Comparison of ENCODE assay signal across 1 cellular context in the genomic region with DNA sequence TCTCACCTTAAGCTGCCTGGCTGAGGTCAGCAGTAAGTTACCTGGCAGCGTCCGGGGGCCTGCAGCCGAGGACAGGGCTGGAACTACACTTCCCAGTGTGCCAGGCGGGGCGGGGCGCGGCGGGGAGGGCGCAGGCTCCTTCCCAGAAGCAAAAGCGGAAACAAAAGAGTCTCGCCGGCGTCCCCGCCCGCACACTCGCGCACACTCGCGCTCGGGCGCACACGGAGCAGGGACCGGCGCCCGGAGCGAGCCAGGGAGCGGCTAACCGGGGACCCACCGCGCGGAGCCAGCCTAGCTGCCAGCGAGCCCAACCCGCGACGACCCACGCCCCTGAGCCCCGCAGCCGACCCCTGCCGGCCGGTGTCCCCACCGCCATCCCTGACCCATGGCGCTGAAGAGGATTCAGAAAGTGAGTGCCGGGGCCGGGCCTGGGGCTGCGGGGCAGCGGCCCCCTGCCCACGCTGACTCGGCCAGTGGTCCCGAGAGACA.
TF ChIP-seq lines count a peak whose summit lies in the region.

A gene (plus strand): TSS at position 190 of the 489 bp plus-strand sequence. CDS start 196 bp downstream, at position 386.

TF ChIP-seq in WTC11, 78 proteins besides CTCF, POLR2A, EP300 and RAD21 (continued from another document):
- TF ChIP-seq, protein P1, sequence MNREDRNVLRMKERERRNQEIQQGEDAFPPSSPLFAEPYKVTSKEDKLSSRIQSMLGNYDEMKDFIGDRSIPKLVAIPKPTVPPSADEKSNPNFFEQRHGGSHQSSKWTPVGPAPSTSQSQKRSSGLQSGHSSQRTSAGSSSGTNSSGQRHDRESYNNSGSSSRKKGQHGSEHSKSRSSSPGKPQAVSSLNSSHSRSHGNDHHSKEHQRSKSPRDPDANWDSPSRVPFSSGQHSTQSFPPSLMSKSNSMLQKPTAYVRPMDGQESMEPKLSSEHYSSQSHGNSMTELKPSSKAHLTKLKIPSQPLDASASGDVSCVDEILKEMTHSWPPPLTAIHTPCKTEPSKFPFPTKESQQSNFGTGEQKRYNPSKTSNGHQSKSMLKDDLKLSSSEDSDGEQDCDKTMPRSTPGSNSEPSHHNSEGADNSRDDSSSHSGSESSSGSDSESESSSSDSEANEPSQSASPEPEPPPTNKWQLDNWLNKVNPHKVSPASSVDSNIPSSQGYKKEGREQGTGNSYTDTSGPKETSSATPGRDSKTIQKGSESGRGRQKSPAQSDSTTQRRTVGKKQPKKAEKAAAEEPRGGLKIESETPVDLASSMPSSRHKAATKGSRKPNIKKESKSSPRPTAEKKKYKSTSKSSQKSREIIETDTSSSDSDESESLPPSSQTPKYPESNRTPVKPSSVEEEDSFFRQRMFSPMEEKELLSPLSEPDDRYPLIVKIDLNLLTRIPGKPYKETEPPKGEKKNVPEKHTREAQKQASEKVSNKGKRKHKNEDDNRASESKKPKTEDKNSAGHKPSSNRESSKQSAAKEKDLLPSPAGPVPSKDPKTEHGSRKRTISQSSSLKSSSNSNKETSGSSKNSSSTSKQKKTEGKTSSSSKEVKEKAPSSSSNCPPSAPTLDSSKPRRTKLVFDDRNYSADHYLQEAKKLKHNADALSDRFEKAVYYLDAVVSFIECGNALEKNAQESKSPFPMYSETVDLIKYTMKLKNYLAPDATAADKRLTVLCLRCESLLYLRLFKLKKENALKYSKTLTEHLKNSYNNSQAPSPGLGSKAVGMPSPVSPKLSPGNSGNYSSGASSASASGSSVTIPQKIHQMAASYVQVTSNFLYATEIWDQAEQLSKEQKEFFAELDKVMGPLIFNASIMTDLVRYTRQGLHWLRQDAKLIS (CRISPR knock-in tag; IDR thresholded peaks at IDR 0.05; ENCODE audit: borderline replicate concordance) = no peak
- TF ChIP-seq NFE2L1 (CRISPR knock-in tag; IDR thresholded peaks at IDR 0.05) (no peak), OVOL2 (CRISPR knock-in tag; IDR thresholded peaks at IDR 0.05; ENCODE audit: borderline replicate concordance) (no peak), NFYB (CRISPR knock-in tag; conservative IDR thresholded peaks at IDR 0.05; ENCODE audit: low read depth) (no peak), CBFB (CRISPR knock-in tag; IDR thresholded peaks at IDR 0.05; ENCODE audit: low read depth) (no peak), ELF4 (CRISPR knock-in tag; IDR thresholded peaks at IDR 0.05; ENCODE audit: low read depth) (no peak), NR2C2 (CRISPR knock-in tag; IDR thresholded peaks at IDR 0.05) (no peak), TP53 (CRISPR knock-in tag; IDR thresholded peaks at IDR 0.05) (no peak), CREB1 (CRISPR knock-in tag; IDR thresholded peaks at IDR 0.05) (0 out of 2 replicates have a peak, but pooled peaks have one; percentile 18), GTF2I (CRISPR knock-in tag; conservative IDR thresholded peaks at IDR 0.05) (no peak), IRF2 (CRISPR knock-in tag; IDR thresholded peaks at IDR 0.05; ENCODE audit: borderline replicate concordance, low read depth) (no peak), KAT7 (CRISPR knock-in tag; IDR thresholded peaks at IDR 0.05; ENCODE audit: borderline replicate concordance) (peak; percentile 72; the same call in 1 of the 2 replicates), GRHL2 (CRISPR knock-in tag; IDR thresholded peaks at IDR 0.05; ENCODE audit: insufficient replicate concordance, severe bottlenecking) (no peak), JAZF1 (CRISPR knock-in tag; IDR thresholded peaks at IDR 0.05) (no peak), GABPB1 (CRISPR knock-in tag; IDR thresholded peaks at IDR 0.05) (0 out of 2 replicates have a peak, but pooled peaks have one; percentile 48), MXD4 (CRISPR knock-in tag; IDR thresholded peaks at IDR 0.05; ENCODE audit: borderline replicate concordance) (no peak), NR3C1 (CRISPR knock-in tag; conservative IDR thresholded peaks at IDR 0.05; ENCODE audit: low read depth) (no peak), ZNF138 (CRISPR knock-in tag; conservative IDR thresholded peaks at IDR 0.05) (no peak), ZNF121 (CRISPR knock-in tag; IDR thresholded peaks at IDR 0.05) (no peak)
- TF ChIP-seq, protein P2, sequence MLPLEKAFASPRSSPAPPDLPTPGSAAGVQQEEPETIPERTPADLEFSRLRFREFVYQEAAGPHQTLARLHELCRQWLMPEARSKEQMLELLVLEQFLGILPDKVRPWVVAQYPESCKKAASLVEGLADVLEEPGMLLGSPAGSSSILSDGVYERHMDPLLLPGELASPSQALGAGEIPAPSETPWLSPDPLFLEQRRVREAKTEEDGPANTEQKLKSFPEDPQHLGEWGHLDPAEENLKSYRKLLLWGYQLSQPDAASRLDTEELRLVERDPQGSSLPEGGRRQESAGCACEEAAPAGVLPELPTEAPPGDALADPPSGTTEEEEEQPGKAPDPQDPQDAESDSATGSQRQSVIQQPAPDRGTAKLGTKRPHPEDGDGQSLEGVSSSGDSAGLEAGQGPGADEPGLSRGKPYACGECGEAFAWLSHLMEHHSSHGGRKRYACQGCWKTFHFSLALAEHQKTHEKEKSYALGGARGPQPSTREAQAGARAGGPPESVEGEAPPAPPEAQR (CRISPR knock-in tag; IDR thresholded peaks at IDR 0.05) = no peak
- TF ChIP-seq, protein P3, sequence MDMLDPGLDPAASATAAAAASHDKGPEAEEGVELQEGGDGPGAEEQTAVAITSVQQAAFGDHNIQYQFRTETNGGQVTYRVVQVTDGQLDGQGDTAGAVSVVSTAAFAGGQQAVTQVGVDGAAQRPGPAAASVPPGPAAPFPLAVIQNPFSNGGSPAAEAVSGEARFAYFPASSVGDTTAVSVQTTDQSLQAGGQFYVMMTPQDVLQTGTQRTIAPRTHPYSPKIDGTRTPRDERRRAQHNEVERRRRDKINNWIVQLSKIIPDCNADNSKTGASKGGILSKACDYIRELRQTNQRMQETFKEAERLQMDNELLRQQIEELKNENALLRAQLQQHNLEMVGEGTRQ (CRISPR knock-in tag; IDR thresholded peaks at IDR 0.05) = no peak
- TF ChIP-seq, protein P4, sequence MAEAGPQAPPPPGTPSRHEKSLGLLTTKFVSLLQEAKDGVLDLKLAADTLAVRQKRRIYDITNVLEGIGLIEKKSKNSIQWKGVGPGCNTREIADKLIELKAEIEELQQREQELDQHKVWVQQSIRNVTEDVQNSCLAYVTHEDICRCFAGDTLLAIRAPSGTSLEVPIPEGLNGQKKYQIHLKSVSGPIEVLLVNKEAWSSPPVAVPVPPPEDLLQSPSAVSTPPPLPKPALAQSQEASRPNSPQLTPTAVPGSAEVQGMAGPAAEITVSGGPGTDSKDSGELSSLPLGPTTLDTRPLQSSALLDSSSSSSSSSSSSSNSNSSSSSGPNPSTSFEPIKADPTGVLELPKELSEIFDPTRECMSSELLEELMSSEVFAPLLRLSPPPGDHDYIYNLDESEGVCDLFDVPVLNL (CRISPR knock-in tag; IDR thresholded peaks at IDR 0.05; ENCODE audit: borderline replicate concordance, low read depth) = no peak
- TF ChIP-seq, protein P5, sequence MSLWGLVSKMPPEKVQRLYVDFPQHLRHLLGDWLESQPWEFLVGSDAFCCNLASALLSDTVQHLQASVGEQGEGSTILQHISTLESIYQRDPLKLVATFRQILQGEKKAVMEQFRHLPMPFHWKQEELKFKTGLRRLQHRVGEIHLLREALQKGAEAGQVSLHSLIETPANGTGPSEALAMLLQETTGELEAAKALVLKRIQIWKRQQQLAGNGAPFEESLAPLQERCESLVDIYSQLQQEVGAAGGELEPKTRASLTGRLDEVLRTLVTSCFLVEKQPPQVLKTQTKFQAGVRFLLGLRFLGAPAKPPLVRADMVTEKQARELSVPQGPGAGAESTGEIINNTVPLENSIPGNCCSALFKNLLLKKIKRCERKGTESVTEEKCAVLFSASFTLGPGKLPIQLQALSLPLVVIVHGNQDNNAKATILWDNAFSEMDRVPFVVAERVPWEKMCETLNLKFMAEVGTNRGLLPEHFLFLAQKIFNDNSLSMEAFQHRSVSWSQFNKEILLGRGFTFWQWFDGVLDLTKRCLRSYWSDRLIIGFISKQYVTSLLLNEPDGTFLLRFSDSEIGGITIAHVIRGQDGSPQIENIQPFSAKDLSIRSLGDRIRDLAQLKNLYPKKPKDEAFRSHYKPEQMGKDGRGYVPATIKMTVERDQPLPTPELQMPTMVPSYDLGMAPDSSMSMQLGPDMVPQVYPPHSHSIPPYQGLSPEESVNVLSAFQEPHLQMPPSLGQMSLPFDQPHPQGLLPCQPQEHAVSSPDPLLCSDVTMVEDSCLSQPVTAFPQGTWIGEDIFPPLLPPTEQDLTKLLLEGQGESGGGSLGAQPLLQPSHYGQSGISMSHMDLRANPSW (CRISPR knock-in tag; conservative IDR thresholded peaks at IDR 0.05; ENCODE audit: low read depth) = no peak
- TF ChIP-seq, protein P6, sequence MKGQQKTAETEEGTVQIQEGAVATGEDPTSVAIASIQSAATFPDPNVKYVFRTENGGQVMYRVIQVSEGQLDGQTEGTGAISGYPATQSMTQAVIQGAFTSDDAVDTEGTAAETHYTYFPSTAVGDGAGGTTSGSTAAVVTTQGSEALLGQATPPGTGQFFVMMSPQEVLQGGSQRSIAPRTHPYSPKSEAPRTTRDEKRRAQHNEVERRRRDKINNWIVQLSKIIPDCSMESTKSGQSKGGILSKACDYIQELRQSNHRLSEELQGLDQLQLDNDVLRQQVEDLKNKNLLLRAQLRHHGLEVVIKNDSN (CRISPR knock-in tag; IDR thresholded peaks at IDR 0.05) = no peak
- TF ChIP-seq, protein P7, sequence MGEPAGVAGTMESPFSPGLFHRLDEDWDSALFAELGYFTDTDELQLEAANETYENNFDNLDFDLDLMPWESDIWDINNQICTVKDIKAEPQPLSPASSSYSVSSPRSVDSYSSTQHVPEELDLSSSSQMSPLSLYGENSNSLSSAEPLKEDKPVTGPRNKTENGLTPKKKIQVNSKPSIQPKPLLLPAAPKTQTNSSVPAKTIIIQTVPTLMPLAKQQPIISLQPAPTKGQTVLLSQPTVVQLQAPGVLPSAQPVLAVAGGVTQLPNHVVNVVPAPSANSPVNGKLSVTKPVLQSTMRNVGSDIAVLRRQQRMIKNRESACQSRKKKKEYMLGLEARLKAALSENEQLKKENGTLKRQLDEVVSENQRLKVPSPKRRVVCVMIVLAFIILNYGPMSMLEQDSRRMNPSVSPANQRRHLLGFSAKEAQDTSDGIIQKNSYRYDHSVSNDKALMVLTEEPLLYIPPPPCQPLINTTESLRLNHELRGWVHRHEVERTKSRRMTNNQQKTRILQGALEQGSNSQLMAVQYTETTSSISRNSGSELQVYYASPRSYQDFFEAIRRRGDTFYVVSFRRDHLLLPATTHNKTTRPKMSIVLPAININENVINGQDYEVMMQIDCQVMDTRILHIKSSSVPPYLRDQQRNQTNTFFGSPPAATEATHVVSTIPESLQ (CRISPR knock-in tag; IDR thresholded peaks at IDR 0.05) = no peak
- TF ChIP-seq, protein P8, sequence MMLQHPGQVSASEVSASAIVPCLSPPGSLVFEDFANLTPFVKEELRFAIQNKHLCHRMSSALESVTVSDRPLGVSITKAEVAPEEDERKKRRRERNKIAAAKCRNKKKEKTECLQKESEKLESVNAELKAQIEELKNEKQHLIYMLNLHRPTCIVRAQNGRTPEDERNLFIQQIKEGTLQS (CRISPR knock-in tag; conservative IDR thresholded peaks at IDR 0.05) = no peak
- TF ChIP-seq, protein P9, sequence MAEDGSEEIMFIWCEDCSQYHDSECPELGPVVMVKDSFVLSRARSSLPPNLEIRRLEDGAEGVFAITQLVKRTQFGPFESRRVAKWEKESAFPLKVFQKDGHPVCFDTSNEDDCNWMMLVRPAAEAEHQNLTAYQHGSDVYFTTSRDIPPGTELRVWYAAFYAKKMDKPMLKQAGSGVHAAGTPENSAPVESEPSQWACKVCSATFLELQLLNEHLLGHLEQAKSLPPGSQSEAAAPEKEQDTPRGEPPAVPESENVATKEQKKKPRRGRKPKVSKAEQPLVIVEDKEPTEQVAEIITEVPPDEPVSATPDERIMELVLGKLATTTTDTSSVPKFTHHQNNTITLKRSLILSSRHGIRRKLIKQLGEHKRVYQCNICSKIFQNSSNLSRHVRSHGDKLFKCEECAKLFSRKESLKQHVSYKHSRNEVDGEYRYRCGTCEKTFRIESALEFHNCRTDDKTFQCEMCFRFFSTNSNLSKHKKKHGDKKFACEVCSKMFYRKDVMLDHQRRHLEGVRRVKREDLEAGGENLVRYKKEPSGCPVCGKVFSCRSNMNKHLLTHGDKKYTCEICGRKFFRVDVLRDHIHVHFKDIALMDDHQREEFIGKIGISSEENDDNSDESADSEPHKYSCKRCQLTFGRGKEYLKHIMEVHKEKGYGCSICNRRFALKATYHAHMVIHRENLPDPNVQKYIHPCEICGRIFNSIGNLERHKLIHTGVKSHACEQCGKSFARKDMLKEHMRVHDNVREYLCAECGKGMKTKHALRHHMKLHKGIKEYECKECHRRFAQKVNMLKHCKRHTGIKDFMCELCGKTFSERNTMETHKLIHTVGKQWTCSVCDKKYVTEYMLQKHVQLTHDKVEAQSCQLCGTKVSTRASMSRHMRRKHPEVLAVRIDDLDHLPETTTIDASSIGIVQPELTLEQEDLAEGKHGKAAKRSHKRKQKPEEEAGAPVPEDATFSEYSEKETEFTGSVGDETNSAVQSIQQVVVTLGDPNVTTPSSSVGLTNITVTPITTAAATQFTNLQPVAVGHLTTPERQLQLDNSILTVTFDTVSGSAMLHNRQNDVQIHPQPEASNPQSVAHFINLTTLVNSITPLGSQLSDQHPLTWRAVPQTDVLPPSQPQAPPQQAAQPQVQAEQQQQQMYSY (CRISPR knock-in tag; IDR thresholded peaks at IDR 0.05) = no peak
- TF ChIP-seq, protein P10, sequence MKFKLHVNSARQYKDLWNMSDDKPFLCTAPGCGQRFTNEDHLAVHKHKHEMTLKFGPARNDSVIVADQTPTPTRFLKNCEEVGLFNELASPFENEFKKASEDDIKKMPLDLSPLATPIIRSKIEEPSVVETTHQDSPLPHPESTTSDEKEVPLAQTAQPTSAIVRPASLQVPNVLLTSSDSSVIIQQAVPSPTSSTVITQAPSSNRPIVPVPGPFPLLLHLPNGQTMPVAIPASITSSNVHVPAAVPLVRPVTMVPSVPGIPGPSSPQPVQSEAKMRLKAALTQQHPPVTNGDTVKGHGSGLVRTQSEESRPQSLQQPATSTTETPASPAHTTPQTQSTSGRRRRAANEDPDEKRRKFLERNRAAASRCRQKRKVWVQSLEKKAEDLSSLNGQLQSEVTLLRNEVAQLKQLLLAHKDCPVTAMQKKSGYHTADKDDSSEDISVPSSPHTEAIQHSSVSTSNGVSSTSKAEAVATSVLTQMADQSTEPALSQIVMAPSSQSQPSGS (CRISPR knock-in tag; IDR thresholded peaks at IDR 0.05; ENCODE audit: borderline replicate concordance, low read depth) = no peak
- TF ChIP-seq, protein P11, sequence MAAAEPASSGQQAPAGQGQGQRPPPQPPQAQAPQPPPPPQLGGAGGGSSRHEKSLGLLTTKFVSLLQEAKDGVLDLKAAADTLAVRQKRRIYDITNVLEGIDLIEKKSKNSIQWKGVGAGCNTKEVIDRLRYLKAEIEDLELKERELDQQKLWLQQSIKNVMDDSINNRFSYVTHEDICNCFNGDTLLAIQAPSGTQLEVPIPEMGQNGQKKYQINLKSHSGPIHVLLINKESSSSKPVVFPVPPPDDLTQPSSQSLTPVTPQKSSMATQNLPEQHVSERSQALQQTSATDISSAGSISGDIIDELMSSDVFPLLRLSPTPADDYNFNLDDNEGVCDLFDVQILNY (CRISPR knock-in tag; IDR thresholded peaks at IDR 0.05) = peak; percentile 74; the same call in 1 of the 2 replicates
